ENCODE assay signal across 1 cellular context in the genomic region with DNA sequence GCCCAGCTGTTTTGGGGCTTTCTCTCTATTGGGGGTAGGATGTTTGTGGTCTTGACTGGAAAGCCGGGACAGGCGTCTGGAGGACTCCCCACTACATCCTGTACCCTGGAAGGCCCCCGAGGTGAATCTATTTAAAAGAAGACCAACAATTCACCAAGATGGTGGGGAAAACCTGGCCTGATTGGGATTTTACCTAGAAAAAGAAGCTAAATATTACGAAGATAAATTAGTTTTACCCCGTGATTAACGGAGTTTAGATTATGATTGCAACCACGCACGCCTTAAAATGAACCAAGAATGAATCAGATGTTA.
TF ChIP-seq lines count a peak whose summit lies in the region.

No MANE protein-coding gene starts in this region.

TF ChIP-seq in GM23338, 12 proteins besides CTCF, POLR2A, EP300 and RAD21 (continued from another document):
- TF ChIP-seq ZNF462 (CRISPR knock-in tag; IDR thresholded peaks at IDR 0.05): no peak
